Comparison of ENCODE assay signal across 8 cellular contexts in the genomic region with DNA sequence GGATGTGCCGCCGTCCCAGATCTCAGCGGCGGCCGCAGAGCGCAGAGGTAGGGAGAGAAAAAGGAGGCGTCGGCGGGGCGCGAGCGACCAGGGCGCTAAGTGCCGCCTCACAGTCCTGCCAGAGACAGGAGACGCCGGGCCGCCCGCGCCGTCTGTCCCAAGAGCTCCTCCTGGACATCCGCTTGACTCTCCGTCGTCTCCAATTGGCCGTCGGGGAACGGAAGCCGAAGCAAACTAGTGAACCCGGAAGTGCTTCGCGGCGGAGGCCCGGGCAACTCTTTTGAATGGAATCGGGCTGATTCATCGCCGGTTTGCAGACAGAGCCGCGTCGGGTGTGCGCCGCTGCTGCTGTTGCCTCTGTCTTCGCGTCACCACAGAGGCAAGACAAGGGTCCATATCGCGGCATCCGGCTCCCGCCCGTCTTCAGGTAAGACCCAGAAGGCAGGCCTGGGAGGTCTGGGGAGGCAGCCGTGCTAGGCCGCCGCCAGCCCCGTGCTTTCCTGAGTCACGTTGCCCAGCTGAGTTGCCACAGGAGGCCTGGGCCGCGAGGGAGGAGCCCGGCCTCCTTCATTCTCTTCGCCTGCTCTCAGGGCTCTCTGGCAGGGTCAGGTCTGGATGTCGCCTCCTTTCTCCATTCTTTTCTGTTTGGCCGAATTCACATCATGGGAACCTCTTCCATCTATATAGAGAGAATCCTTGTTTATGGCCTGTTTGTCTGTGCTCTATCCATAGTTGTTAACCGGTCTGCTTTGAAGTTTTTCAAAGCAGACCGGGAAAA. TPM values are rescaled to one million over a fixed set of nuclear protein-coding genes. Genes with fewer than 3 reads are reported as not detected.
DNase-seq lines count a peak whose midpoint lies in the region; ATAC-seq and TF ChIP-seq lines count a peak whose summit lies in the region.

A gene (plus strand): TSS at position 248 of the 778 bp plus-strand sequence. CDS start 10,401 bp downstream, outside the sequence.

- H3K27ac ChIP-seq in gastroesophageal sphincter = peak within 1 kb of the TSS; percentile 80 to 88 (median 86)

- peaks cover 26% of the 10 kb centered on the region for H3K36me3 Mint-ChIP-seq in activated naive CD4-positive, alpha-beta T cell treated with anti-CD3 and anti-CD28 coated beads for 36 hours (ENCODE audit: low read depth)

- peak within 1 kb of the TSS; percentile 91 for H3K27ac Mint-ChIP-seq in activated naive CD4-positive, alpha-beta T cell treated with anti-CD3 and anti-CD28 coated beads for 36 hours

- peak; percentile 51 to 57 for TF ChIP-seq POLR2A in gastroesophageal sphincter (IDR thresholded peaks at IDR 0.05)

- TF ChIP-seq EP300 in gastroesophageal sphincter (IDR thresholded peaks at IDR 0.05) = no peak

- DNase-seq in GF-D8 (lab: John Stamatoyannopoulos, UW) = peak; percentile 85
- DNase-seq in HEK293T (ENCODE audit: extremely low spot score) = peak; percentile 82
- DNase-seq in MV-4-11 (lab: John Stamatoyannopoulos, UW) = peak; percentile 91
- DNase-seq in SK-N-DZ (ENCODE audit: low spot score) = peak; percentile 94
- DNase-seq in activated naive CD4-positive, alpha-beta T cell treated with anti-CD3 and anti-CD28 coated beads for 36 hours = peak; percentile 96
- peak; percentile 77 for DNase-seq in non-pigmented ciliary epithelial cell (ENCODE audit: low read depth)
- peak; percentile 92 for DNase-seq in superior temporal gyrus (ENCODE audit: extremely low spot score)

- peaks cover 35% of the 10 kb centered on the region for H3K4me1 Mint-ChIP-seq in activated naive CD4-positive, alpha-beta T cell treated with anti-CD3 and anti-CD28 coated beads for 36 hours (ENCODE audit: low read depth)

- WGBS in gastroesophageal sphincter (ENCODE audit: low coverage in 1 of 2), 2 donors = 0 to 1% methylated on average over 4 to 24 of the region's 60 CpGs

- peaks cover 0 to 26% (median 6%) of the 10 kb centered on the region in 3 donors for H3K4me1 ChIP-seq in gastroesophageal sphincter

- H3K36me3 ChIP-seq in gastroesophageal sphincter = no peaks in the 10 kb centered on the region

- no peaks in the 10 kb centered on the region for H3K27me3 ChIP-seq in gastroesophageal sphincter

- POLR2A ChIA-PET in HEK293T (lab: Yijun Ruan, JAX) = interaction anchor here (0.6 to 1.7 kb wide), 10 partner anchors 13 to 111 kb away, joined by 3 to 7 read pairs (median 3); a partner anchor contains a TSS

- no peaks in the 10 kb centered on the region for H3K9me3 ChIP-seq in gastroesophageal sphincter

- intact Hi-C loops in activated naive CD4-positive, alpha-beta T cell treated with anti-CD3 and anti-CD28 coated beads for 36 hours (cut with micrococcal nuclease) = loop anchor here (1.0 to 5.0 kb wide), 10 partner anchors 64 to 1596 kb away; a partner anchor contains a TSS

- peak; percentile 97 for ATAC-seq in gastroesophageal sphincter

- CTCF ChIA-PET in HEK293T (lab: Yijun Ruan, JAX) = no interaction called here
- CTCF ChIA-PET in activated naive CD4-positive, alpha-beta T cell treated with anti-CD3 and anti-CD28 coated beads for 36 hours (lab: Charles Lee) = interaction anchor here (0.6 kb wide), 1 partner anchor 13 kb away, joined by 3 read pairs; no protein-coding TSS in a partner anchor

- peak within 1 kb of the TSS; percentile 77 to 96 for H3K4me3 ChIP-seq in gastroesophageal sphincter

- peak within 1 kb of the TSS; percentile 86 for H3K4me3 Mint-ChIP-seq in activated naive CD4-positive, alpha-beta T cell treated with anti-CD3 and anti-CD28 coated beads for 36 hours

- H3K27me3 Mint-ChIP-seq in activated naive CD4-positive, alpha-beta T cell treated with anti-CD3 and anti-CD28 coated beads for 36 hours (ENCODE audit: low read depth) = no peaks in the 10 kb centered on the region

- H3K9me3 Mint-ChIP-seq in activated naive CD4-positive, alpha-beta T cell treated with anti-CD3 and anti-CD28 coated beads for 36 hours = peaks cover 3% of the 10 kb centered on the region

- TF ChIP-seq CTCF in gastroesophageal sphincter (IDR thresholded peaks at IDR 0.05) = no peak

TF ChIP-seq in HEK293T, 16 proteins besides CTCF, POLR2A, EP300 and RAD21:
- TF ChIP-seq TARDBP (IDR thresholded peaks at IDR 0.05) (no peak), ELF4 (IDR thresholded peaks at IDR 0.05) (peak; percentile 94), LEF1 (IDR thresholded peaks at IDR 0.05; ENCODE audit: borderline replicate concordance) (0 out of 2 replicates have a peak, but pooled peaks have one; percentile 34), FOXM1 (IDR thresholded peaks at IDR 0.05; ENCODE audit: borderline replicate concordance) (0 out of 2 replicates have a peak, but pooled peaks have one; percentile 31), ZNF384 (IDR thresholded peaks at IDR 0.05) (no peak), BHLHE40 (IDR thresholded peaks at IDR 0.05; ENCODE audit: borderline replicate concordance) (no peak), NFRKB (IDR thresholded peaks at IDR 0.05) (0 out of 2 replicates have a peak, but pooled peaks have one; percentile 24), ARNT (IDR thresholded peaks at IDR 0.05) (peak; percentile 3; the same call in 1 of the 2 replicates), L3MBTL2 (conservative IDR thresholded peaks at IDR 0.05) (peak; percentile 76; the same call in 1 of the 2 replicates)
- TF ChIP-seq, protein P1, sequence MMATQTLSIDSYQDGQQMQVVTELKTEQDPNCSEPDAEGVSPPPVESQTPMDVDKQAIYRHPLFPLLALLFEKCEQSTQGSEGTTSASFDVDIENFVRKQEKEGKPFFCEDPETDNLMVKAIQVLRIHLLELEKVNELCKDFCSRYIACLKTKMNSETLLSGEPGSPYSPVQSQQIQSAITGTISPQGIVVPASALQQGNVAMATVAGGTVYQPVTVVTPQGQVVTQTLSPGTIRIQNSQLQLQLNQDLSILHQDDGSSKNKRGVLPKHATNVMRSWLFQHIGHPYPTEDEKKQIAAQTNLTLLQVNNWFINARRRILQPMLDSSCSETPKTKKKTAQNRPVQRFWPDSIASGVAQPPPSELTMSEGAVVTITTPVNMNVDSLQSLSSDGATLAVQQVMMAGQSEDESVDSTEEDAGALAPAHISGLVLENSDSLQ (IDR thresholded peaks at IDR 0.05) = 0 out of 2 replicates have a peak, but pooled peaks have one; percentile 27

RNA-seq across cellular contexts. Expression of the gene that starts here (rescaled TPM):
- 129 and 140 TPM in 2 replicates for polyA plus RNA-seq in SK-N-DZ (2014; cell fraction: cytosol; rRNA removed)
- polyA plus RNA-seq in SK-N-DZ (2014; cell fraction: nucleus; rRNA removed) = 53.8 and 77.2 TPM in 2 replicates
- total RNA-seq in activated naive CD4-positive, alpha-beta T cell treated with anti-CD3 and anti-CD28 coated beads for 36 hours = 10 to 100 TPM; 76.2 to 79.4 TPM
- 10 to 100 TPM; 32.3 to 46.1 (median 35.6) TPM for total RNA-seq in gastroesophageal sphincter

Comparison
In these comparisons a context has a peak if more than half of its experiments do, and no peak if none do; other contexts are left out.
1. Peak in every context shown above with its lines: DNase-seq, ATAC-seq, H3K4me3 ChIP-seq and H3K27ac ChIP-seq.